ENCODE assay signal across 11 cellular contexts in the genomic region with DNA sequence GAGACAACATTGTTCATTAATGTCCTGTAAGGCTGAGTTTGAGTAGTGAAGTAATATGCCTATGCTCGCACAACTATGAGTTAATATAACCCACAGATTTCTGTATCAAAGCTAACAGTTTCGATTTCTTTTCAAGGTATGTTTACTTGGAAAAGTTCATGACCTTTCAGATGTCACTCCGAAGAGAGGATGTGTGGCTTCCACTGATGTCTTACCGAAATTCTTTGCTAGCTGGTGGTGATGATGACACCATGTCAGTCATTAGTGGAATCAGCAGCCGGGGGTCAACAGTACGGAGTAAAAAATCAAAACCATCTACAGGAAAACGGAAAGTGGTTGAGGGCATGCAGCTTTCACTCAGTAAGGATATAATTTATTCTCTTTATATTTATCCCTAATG.
DNase-seq lines count a peak whose midpoint lies in the region; ATAC-seq and TF ChIP-seq lines count a peak whose summit lies in the region.
"Had no signal": no experiment of that assay in that cellular context is flagged by ENCODE, and none has a peak within 500 bp of the region (broad histone marks: within the 10 kb centered on the region; RNA-seq: fewer than 3 reads in every experiment).

No MANE protein-coding gene starts in this region.

- no peak overlapping the region for H3K4me3 ChIP-seq in suprapubic skin

- DNase-seq in stimulated activated CD4-positive, alpha-beta T cell treated with anti-CD3 and anti-CD28 coated beads, Interleukin-12 subunit alpha, Interleukin-12 subunit beta, amount 100 ng/mL, for 48 hours (ENCODE audit: low read depth in 2 of 3, low spot score in 1 of 3) = peak in 2 of 3 donors; percentile 3
- no peak for DNase-seq in stimulated activated CD4-positive, alpha-beta T cell treated with anti-CD3 and anti-CD28 coated beads, Interleukin-12 subunit alpha, Interleukin-12 subunit beta, amount 100 ng/mL, for 4 hours
- peak; percentile 25 for DNase-seq in activated T-helper 1 cell treated with anti-CD3 and anti-CD28 coated beads, Interleukin-12 subunit alpha, Interleukin-12 subunit beta, Interleukin-2, Interleukin-4 antibody, amounts not matched to agents 30 ng/mL and 10 ng/mL and 1 ng/mL, durations not matched to agents 14 hours and 24 hours and 36 hours (ENCODE audit: low spot score)
- no peak for DNase-seq in left lobe of liver (ENCODE audit: low spot score)
- DNase-seq in suprapubic skin (ENCODE audit: low spot score in 2 of 2) = no peak
- no peak for DNase-seq in mucosa of gallbladder (ENCODE audit: low spot score)
- DNase-seq: NCI-H2081 treated with DMSO at 0.1 percent for 48 hours, NCI-H748 treated with DMSO at 0.1 percent for 48 hours had no signal

- WGBS in suprapubic skin = 77% methylated on average over 7 of the region's 7 CpGs

- H3K27ac Mint-ChIP-seq in activated T-helper 1 cell treated with anti-CD3 and anti-CD28 coated beads, Interleukin-12 subunit alpha, Interleukin-12 subunit beta, Interleukin-2, Interleukin-4 antibody, amounts not matched to agents 30 ng/mL and 10 ng/mL and 1 ng/mL, durations not matched to agents 14 hours and 24 hours and 36 hours = peak overlapping the region; percentile 88

- no peaks in the 10 kb centered on the region for H3K4me1 ChIP-seq in suprapubic skin

- H3K9me3 Mint-ChIP-seq in activated T-helper 1 cell treated with anti-CD3 and anti-CD28 coated beads, Interleukin-12 subunit alpha, Interleukin-12 subunit beta, Interleukin-2, Interleukin-4 antibody, amounts not matched to agents 30 ng/mL and 10 ng/mL and 1 ng/mL, durations not matched to agents 14 hours and 24 hours and 36 hours = no peaks in the 10 kb centered on the region

- peaks cover 20% of the 10 kb centered on the region for H3K4me1 Mint-ChIP-seq in activated T-helper 1 cell treated with anti-CD3 and anti-CD28 coated beads, Interleukin-12 subunit alpha, Interleukin-12 subunit beta, Interleukin-2, Interleukin-4 antibody, amounts not matched to agents 30 ng/mL and 10 ng/mL and 1 ng/mL, durations not matched to agents 14 hours and 24 hours and 36 hours (ENCODE audit: low read depth)

- no peak for TF ChIP-seq CTCF in suprapubic skin (IDR thresholded peaks at IDR 0.05)

- no peaks in the 10 kb centered on the region for H3K27me3 ChIP-seq in suprapubic skin

- H3K27me3 Mint-ChIP-seq in activated T-helper 1 cell treated with anti-CD3 and anti-CD28 coated beads, Interleukin-12 subunit alpha, Interleukin-12 subunit beta, Interleukin-2, Interleukin-4 antibody, amounts not matched to agents 30 ng/mL and 10 ng/mL and 1 ng/mL, durations not matched to agents 14 hours and 24 hours and 36 hours (ENCODE audit: insufficient read depth) = no peaks in the 10 kb centered on the region

- no peak for TF ChIP-seq EP300 in suprapubic skin (IDR thresholded peaks at IDR 0.05)

- intact Hi-C loops in activated T-helper 1 cell treated with anti-CD3 and anti-CD28 coated beads, Interleukin-12 subunit alpha, Interleukin-12 subunit beta, Interleukin-2, Interleukin-4 antibody, amounts not matched to agents 30 ng/mL and 10 ng/mL and 1 ng/mL, durations not matched to agents 14 hours and 24 hours and 36 hours (cut with micrococcal nuclease) = loop anchor here (1.0 to 5.0 kb wide), 3 partner anchors 22 to 261 kb away; partner anchors contain the start of gene SH2D1A

- peaks cover 32% of the 10 kb centered on the region for H3K36me3 ChIP-seq in suprapubic skin

- H3K4me3 Mint-ChIP-seq in activated T-helper 1 cell treated with anti-CD3 and anti-CD28 coated beads, Interleukin-12 subunit alpha, Interleukin-12 subunit beta, Interleukin-2, Interleukin-4 antibody, amounts not matched to agents 30 ng/mL and 10 ng/mL and 1 ng/mL, durations not matched to agents 14 hours and 24 hours and 36 hours = peak overlapping the region; percentile 63

- H3K9me3 ChIP-seq in suprapubic skin = no peaks in the 10 kb centered on the region

- H3K27ac ChIP-seq in suprapubic skin = no peak overlapping the region
- H3K27ac ChIP-seq: RWPE1 had no signal

- ATAC-seq in left lobe of liver = peak; percentile 67
- ATAC-seq in GM21360 (IDR thresholded peaks at IDR 0.05; ENCODE audit: unreplicated experiment) = no peak
- ATAC-seq in HG03045 (IDR thresholded peaks at IDR 0.05; ENCODE audit: unreplicated experiment) = no peak

- peaks cover 37% of the 10 kb centered on the region for H3K36me3 Mint-ChIP-seq in activated T-helper 1 cell treated with anti-CD3 and anti-CD28 coated beads, Interleukin-12 subunit alpha, Interleukin-12 subunit beta, Interleukin-2, Interleukin-4 antibody, amounts not matched to agents 30 ng/mL and 10 ng/mL and 1 ng/mL, durations not matched to agents 14 hours and 24 hours and 36 hours (ENCODE audit: low read depth)

- no peak for TF ChIP-seq POLR2A in suprapubic skin (IDR thresholded peaks at IDR 0.05)

Comparison
In these comparisons a context has a peak if more than half of its experiments do, and no peak if none do; other contexts are left out.
1. DNase-seq: peak in stimulated activated CD4-positive, alpha-beta T cell treated with anti-CD3 and anti-CD28 coated beads, Interleukin-12 subunit alpha, Interleukin-12 subunit beta, amount 100 ng/mL, for 48 hours (2 of 3) and activated T-helper 1 cell treated with anti-CD3 and anti-CD28 coated beads, Interleukin-12 subunit alpha, Interleukin-12 subunit beta, Interleukin-2, Interleukin-4 antibody, amounts not matched to agents 30 ng/mL and 10 ng/mL and 1 ng/mL, durations not matched to agents 14 hours and 24 hours and 36 hours (single experiment); none in stimulated activated CD4-positive, alpha-beta T cell treated with anti-CD3 and anti-CD28 coated beads, Interleukin-12 subunit alpha, Interleukin-12 subunit beta, amount 100 ng/mL, for 4 hours (single experiment), left lobe of liver (single experiment), suprapubic skin (0 of 2) and mucosa of gallbladder (single experiment).